Comparison of ENCODE assay signal across 1 cellular context in genomic region chr4:78592104-78592783, GRCh38.
TF ChIP-seq lines count a peak whose summit lies in the region.

No MANE protein-coding gene starts in this region.

TF ChIP-seq in H1, 55 proteins besides CTCF, POLR2A, EP300 and RAD21 (continued from another document):
- TF ChIP-seq TCF12 (IDR thresholded peaks at IDR 0.05; ENCODE audit: low read depth, low read length) (no peak), CREB1 (IDR thresholded peaks at IDR 0.05) (no peak), CHD2 (IDR thresholded peaks at IDR 0.05; ENCODE audit: low read length) (no peak), PHF8 (conservative IDR thresholded peaks at IDR 0.05; ENCODE audit: low read depth, low read length) (no peak)
